16 cellular contexts compared by ENCODE assay signal in the genomic region with DNA sequence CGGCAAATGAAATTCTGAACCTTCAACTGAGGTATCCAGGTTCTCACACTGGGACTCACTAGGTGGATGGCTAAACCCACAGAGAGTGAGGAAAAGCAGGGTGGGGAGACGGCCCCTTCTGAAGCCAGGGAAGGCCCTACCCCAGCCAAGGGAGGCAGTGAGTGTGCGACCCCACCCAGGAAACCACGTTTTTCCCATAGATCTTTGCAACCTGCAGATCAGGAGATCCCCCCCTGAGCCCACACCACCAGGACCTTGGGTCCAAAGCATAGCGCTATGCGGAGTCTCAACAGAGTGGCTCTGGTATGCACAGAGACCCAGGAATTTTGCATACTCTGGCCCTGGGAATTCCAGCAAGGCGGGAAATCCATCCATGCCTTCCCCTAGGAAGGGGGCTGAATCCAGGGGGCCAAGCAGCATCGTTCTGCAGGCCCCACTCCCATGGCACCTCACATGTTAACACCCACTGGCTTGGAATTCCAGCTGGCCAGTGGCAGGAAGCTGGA.
"Had no signal": no experiment of that assay in that cellular context is flagged by ENCODE, and none has a peak within 500 bp of the region (broad histone marks: within the 10 kb centered on the region; RNA-seq: fewer than 3 reads in every experiment).

No MANE protein-coding gene starts in this region.

- H3K4me2 ChIP-seq: smooth muscle cell had no signal

- H3K36me3 ChIP-seq: esophagus muscularis mucosa, gastrocnemius medialis, suprapubic skin, thyroid gland, upper lobe of left lung, uterus had no signal

- H3K9me3 ChIP-seq: esophagus muscularis mucosa, gastrocnemius medialis, suprapubic skin, thyroid gland, upper lobe of left lung, uterus had no signal

- ATAC-seq: gastrocnemius medialis, natural killer cell had no signal

- H3K27me3 ChIP-seq: dorsolateral prefrontal cortex, esophagus muscularis mucosa, gastrocnemius medialis, suprapubic skin, thyroid gland, upper lobe of left lung, uterus had no signal

- H3K27ac ChIP-seq: dorsolateral prefrontal cortex, esophagus muscularis mucosa, gastrocnemius medialis, suprapubic skin, upper lobe of left lung, uterus had no signal

- DNase-seq: cortex of kidney; dorsolateral prefrontal cortex; effector CD8-positive, alpha-beta T cell; gastrocnemius medialis; glutamatergic neuron; mammary epithelial cell; natural killer cell; stimulated activated CD4-positive, alpha-beta T cell treated with anti-CD3 and anti-CD28 coated beads, Interleukin-2, amount 100 ng/mL, for 48 hours; stimulated activated naive CD4-positive, alpha-beta T cell treated with Interleukin-2 at 50 U/mL for 16 hours; upper lobe of left lung; uterus had no signal

- FAIRE-seq: endometrium had no signal

- H3K4me3 ChIP-seq: dorsolateral prefrontal cortex, esophagus muscularis mucosa, gastrocnemius medialis, smooth muscle cell, suprapubic skin, thyroid gland, upper lobe of left lung, uterus had no signal

- H3K4me1 ChIP-seq: suprapubic skin, upper lobe of left lung, uterus had no signal
